ENCODE assay signal across 9 cellular contexts in the genomic region with DNA sequence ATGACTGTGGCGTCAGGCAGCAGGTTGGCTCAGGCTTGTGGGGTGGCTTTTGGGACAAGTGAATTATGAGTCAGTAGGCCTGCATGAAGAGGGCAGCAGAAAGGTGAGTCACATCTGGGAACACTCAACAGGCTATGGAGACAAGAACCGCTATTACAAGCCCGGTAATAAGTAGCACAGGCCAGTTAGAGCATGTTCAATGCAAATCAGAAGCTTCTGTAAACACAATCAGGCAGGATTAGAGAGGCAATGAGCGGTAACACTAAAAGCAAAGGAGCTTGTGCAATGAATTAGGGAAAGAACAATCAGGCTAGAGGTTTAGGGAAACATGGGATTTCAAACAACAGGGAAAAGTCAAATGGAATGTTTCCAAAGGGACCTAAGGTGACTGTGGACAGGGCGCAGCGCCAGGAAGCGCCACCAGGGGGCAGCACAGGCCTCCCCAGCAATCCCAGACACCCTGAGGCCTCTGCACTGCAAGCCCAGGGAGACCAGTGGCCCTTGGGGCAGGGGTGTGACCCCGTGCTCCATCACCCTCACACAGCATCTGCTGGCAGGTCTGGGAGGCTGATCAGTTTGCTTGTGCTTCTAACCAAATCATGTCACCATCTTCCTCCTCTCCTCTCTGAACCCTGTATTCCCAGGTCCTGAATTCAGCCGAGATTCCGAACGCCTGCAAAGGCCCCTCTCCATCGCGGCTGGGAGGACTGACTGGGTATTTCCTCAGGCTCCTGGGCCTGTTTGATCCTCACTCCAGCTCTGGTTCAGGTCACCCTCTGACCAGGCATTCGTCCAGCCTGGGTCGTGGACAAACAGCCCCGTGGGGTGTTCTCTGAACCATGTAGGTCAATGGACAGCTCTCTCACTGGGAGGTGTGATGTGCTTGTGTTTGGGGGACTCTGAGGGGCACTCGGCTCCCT. TPM values are rescaled to one million over a fixed set of nuclear protein-coding genes. Genes with fewer than 3 reads are reported as not detected.
DNase-seq lines count a peak whose midpoint lies in the region; ATAC-seq and TF ChIP-seq lines count a peak whose summit lies in the region.
"Had no signal": no experiment of that assay in that cellular context is flagged by ENCODE, and none has a peak within 500 bp of the region (broad histone marks: within the 10 kb centered on the region; RNA-seq: fewer than 3 reads in every experiment).

No MANE protein-coding gene starts in this region.

- H3K4me3 ChIP-seq in Panc1 (ENCODE audit: low read depth in 2 of 2, low read length in 2 of 2) (no peak overlapping the region), fibroblast of villous mesenchyme (ENCODE audit: low read depth, low read length) (no peak overlapping the region), thoracic aorta (no peak overlapping the region)
- H3K4me3 ChIP-seq: SK-N-MC had no signal

- intact Hi-C loops in Panc1 (cut with micrococcal nuclease; ENCODE audit: unreplicated experiment): loop anchor here (10.0 kb wide), 1 partner anchor 276 kb away; no protein-coding TSS in a partner anchor

- peak; percentile 82 for ATAC-seq in GM19467 (IDR thresholded peaks at IDR 0.05; ENCODE audit: unreplicated experiment)
- peak; percentile 84 for ATAC-seq in Panc1
- ATAC-seq in omental fat pad (ENCODE audit: low FRiP score): no peak
- no peak for ATAC-seq in thoracic aorta (ENCODE audit: insufficient number of reproducible peaks, low FRiP score, low read depth)

- BruUV-seq in Panc1 (replicated peaks; lab: Mats Ljungman, UMichigan): no TSS peak

- POLR2A ChIA-PET in Panc1 (lab: Charles Lee): interaction anchor here (0.6 kb wide), 1 partner anchor 98 kb away, joined by 11 read pairs; no protein-coding TSS in a partner anchor

- peak; percentile 98 for TF ChIP-seq CTCF in Panc1 (IDR thresholded peaks at IDR 0.05)
- peak; percentile 97 for TF ChIP-seq CTCF in fibroblast of villous mesenchyme (IDR thresholded peaks at IDR 0.05; ENCODE audit: insufficient read depth, low read depth, low read length)
- peak in 2 of 3 donors; percentile 55 to 69 for TF ChIP-seq CTCF in omental fat pad (IDR thresholded peaks at IDR 0.05)
- peak; percentile 96 for TF ChIP-seq CTCF in thoracic aorta (IDR thresholded peaks at IDR 0.05)

- DNase-seq in COLO829 (ENCODE audit: low spot score): peak; percentile 78
- peak; percentile 56 for DNase-seq in HuH-7.5 (ENCODE audit: low spot score)
- peak; percentile 84 for DNase-seq in Panc1 (ENCODE audit: low read depth, low spot score)
- DNase-seq in activated T-helper 9 cell treated with anti-CD3 and anti-CD28 coated beads, Interleukin-2, amount 50 U/mL, for 16 hours (ENCODE audit: low read depth): peak; percentile 43
- peak; percentile 68 for DNase-seq in fibroblast of villous mesenchyme (ENCODE audit: low read depth)
- DNase-seq in omental fat pad (ENCODE audit: low spot score): peak; percentile 67
- no peak for DNase-seq in thoracic aorta (ENCODE audit: low spot score)

- in situ Hi-C loops in Panc1 (cut with HindIII; ENCODE audit: low pct_unique_long_range_greater_than_20kb, low sequenced_read_pairs): no loop called here

- H3K4me1 ChIP-seq in Panc1 (ENCODE audit: control insufficient read depth, insufficient read depth, low read length): peaks cover 4% of the 10 kb centered on the region; the same call in 1 of the 2 replicates
- H3K4me1 ChIP-seq in thoracic aorta (ENCODE audit: control insufficient read depth in 1 of 2, low read depth in 2 of 2): peaks cover 30 to 37% of the 10 kb centered on the region in 2 donors

- H3K27me3 ChIP-seq in Panc1 (ENCODE audit: control insufficient read depth, insufficient read depth, low read length): no peaks in the 10 kb centered on the region
- no peaks in the 10 kb centered on the region for H3K27me3 ChIP-seq in thoracic aorta (replicated peaks; ENCODE audit: insufficient read depth)

- no peaks in the 10 kb centered on the region for H3K9me3 ChIP-seq in Panc1 (ENCODE audit: control insufficient read depth, insufficient read depth, low read depth, low read length)
- no peaks in the 10 kb centered on the region for H3K9me3 ChIP-seq in thoracic aorta

- H3K27ac ChIP-seq in Panc1 (ENCODE audit: low read length) (no peak overlapping the region), thoracic aorta (peak overlapping the region in 1 of 2 donors; percentile 44)
- H3K27ac ChIP-seq: SK-N-MC had no signal

- H3K36me3 ChIP-seq in Panc1 (ENCODE audit: control insufficient read depth, insufficient read depth, low read length) (no peaks in the 10 kb centered on the region), thoracic aorta (no peaks in the 10 kb centered on the region)

- CTCF ChIA-PET in Panc1 (lab: Charles Lee): interaction anchor here (0.6 kb wide), 1 partner anchor 41 kb away, joined by 3 read pairs; no protein-coding TSS in a partner anchor

RNA-seq across cellular contexts. Expression of a gene that starts 50.0 kb away (rescaled TPM):
- 97.6 TPM for total RNA-seq in Panc1 (2021; ENCODE audit: unreplicated experiment)
- polyA plus RNA-seq in Panc1 (2012; ENCODE audit: insufficient read length): 274 TPM
- total RNA-seq in fibroblast of villous mesenchyme: 181 and 184 TPM in 2 replicates
- 100 to 1,000 TPM; 136 to 163 (median 147) TPM for total RNA-seq in omental fat pad
- total RNA-seq in thoracic aorta: 100 to 1,000 TPM; 104 to 161 TPM

Comparison
In these comparisons a context has a peak if more than half of its experiments do, and no peak if none do; other contexts are left out.
1. ATAC-seq: peak in GM19467 (single experiment) and Panc1 (single experiment); none in omental fat pad (single experiment) and thoracic aorta (single experiment).
2. Peak in every context shown above with its lines, with median percentiles within 50 percentile points of each other: CTCF ChIP-seq.